In genomic region chr20:13788167-13788834, GRCh38 we compare ENCODE assay signal across 8 cellular contexts. TPM values are rescaled to one million over a fixed set of nuclear protein-coding genes. Genes with fewer than 3 reads are reported as not detected.
DNase-seq lines count a peak whose midpoint lies in the region; ATAC-seq, FAIRE-seq and TF ChIP-seq lines count a peak whose summit lies in the region.

No MANE protein-coding gene starts in this region.

- H3K27ac ChIP-seq in OCI-LY7 (ENCODE audit: low read depth, low read length, poor library complexity, severe bottlenecking) = no peak overlapping the region
- no peak overlapping the region for H3K27ac ChIP-seq in kidney (ENCODE audit: low read depth in 2 of 2, low read length in 2 of 2)

- no peaks in the 10 kb centered on the region for H3K9me3 ChIP-seq in OCI-LY7 (ENCODE audit: low read length)
- no peaks in the 10 kb centered on the region for H3K9me3 ChIP-seq in kidney (ENCODE audit: control insufficient read depth in 1 of 2, low read length in 2 of 2)

- intact Hi-C loops in OCI-LY7 (cut with micrococcal nuclease; ENCODE audit: unreplicated experiment) = loop anchor here (10.0 kb wide), 1 partner anchor 154 kb away; the partner anchor contains the start of gene TASP1
- intact Hi-C loops in kidney (cut with DNase I) = no loop called here

- in situ Hi-C loops in Caki2 (cut with HindIII; ENCODE audit: low pct_unique_long_range_greater_than_20kb, low sequenced_read_pairs) = no loop called here

- TF ChIP-seq CTCF in OCI-LY7 (conservative IDR thresholded peaks at IDR 0.05; ENCODE audit: low read length) = peak; percentile 86
- peak; percentile 26 for TF ChIP-seq CTCF in kidney (IDR thresholded peaks at IDR 0.05; ENCODE audit: borderline replicate concordance, extremely low read depth, insufficient read depth)

- peaks cover 15% of the 10 kb centered on the region; the same call in 1 of the 2 replicates for H4K20me1 ChIP-seq in OCI-LY7 (ENCODE audit: insufficient read depth, low read length)

- H3K4me3 ChIP-seq in OCI-LY7 (ENCODE audit: low read depth, low read length, poor library complexity, severe bottlenecking) (no peak overlapping the region), kidney (ENCODE audit: low read length in 2 of 2) (no peak overlapping the region)

- ATAC-seq in GM18870 (IDR thresholded peaks at IDR 0.05; ENCODE audit: unreplicated experiment) = peak; percentile 32

- no TSS peak for BruUV-seq in OCI-LY7 (replicated peaks; lab: Mats Ljungman, UMichigan)

- POLR2A ChIA-PET in OCI-LY7 (lab: Charles Lee) = interaction anchor here (0.5 to 1.4 kb wide), 6 partner anchors 27 to 372 kb away, joined by 3 to 5 read pairs (median 3); no protein-coding TSS in a partner anchor

- no peak overlapping the region for H3K4me2 ChIP-seq in OCI-LY7 (ENCODE audit: low read length)

- DNase-seq in Caki2 (ENCODE audit: low read depth) (peak; percentile 49), HK-2 (ENCODE audit: unreplicated experiment) (peak; percentile 32), OCI-LY7 (ENCODE audit: low spot score) (peak; percentile 67), amniotic epithelial cell (ENCODE audit: low read depth) (peak; percentile 69), kidney (no peak), superior temporal gyrus (ENCODE audit: extremely low spot score) (peak; percentile 56), cerebellar nuclear complex (lab: John Stamatoyannopoulos, UW) (no peak)

- H3K4me1 ChIP-seq in OCI-LY7 (ENCODE audit: insufficient read depth, low read length, poor library complexity, severe bottlenecking) (peaks cover 26% of the 10 kb centered on the region), kidney (ENCODE audit: control insufficient read depth in 1 of 2, insufficient read depth in 1 of 2, low read depth in 1 of 2, low read length in 2 of 2) (peaks cover 11 to 18% of the 10 kb centered on the region in 2 donors)

- H3K9me2 ChIP-seq in OCI-LY7 (ENCODE audit: insufficient read depth, low read length) = no peaks in the 10 kb centered on the region

- H3K36me3 ChIP-seq in OCI-LY7 (ENCODE audit: insufficient read depth, low read length) (peaks cover 61% of the 10 kb centered on the region), kidney (ENCODE audit: control insufficient read depth in 1 of 2, insufficient read depth in 2 of 2, low read length in 2 of 2) (peaks cover 27 to 30% of the 10 kb centered on the region in 2 donors)

- peak; percentile 69 for FAIRE-seq in kidney (lab: Jason Lieb, UNC)

- no peak overlapping the region for H3K9ac ChIP-seq in kidney (ENCODE audit: low read length in 2 of 2)

- CTCF ChIA-PET in OCI-LY7 (lab: Charles Lee; ENCODE audit: unreplicated experiment) = interaction anchor here (0.6 to 0.7 kb wide), 3 partner anchors 9 to 1699 kb away, joined by 3 to 4 read pairs (median 3); no protein-coding TSS in a partner anchor

- H3K79me2 ChIP-seq in OCI-LY7 (ENCODE audit: insufficient read depth, low read depth, low read length) = peaks cover 52% of the 10 kb centered on the region

- H2AFZ ChIP-seq in OCI-LY7 (ENCODE audit: low read length) = no peak overlapping the region

RNA-seq across cellular contexts. Expression of gene NDUFAF5, which starts 3.5 kb away (rescaled TPM):
- total RNA-seq in Caki2 (2014; rRNA removed; shearing (Covaris generic); ENCODE audit: low replicate concordance) = 13.1 and 49.7 TPM in 2 replicates
- 21.5 and 27.3 TPM in 2 replicates for total RNA-seq in OCI-LY7 (2014; rRNA removed; shearing (Covaris generic))
- total RNA-seq in OCI-LY7 (2022) = 35.4 and 36.8 TPM in 2 replicates
- total RNA-seq in kidney = 26.4 TPM
- 52.1 TPM for polyA plus RNA-seq in kidney (ENCODE audit: insufficient read depth, low read depth, low replicate concordance)

RNA-seq across cellular contexts. Expression of gene ESF1, which starts 3.6 kb away (rescaled TPM):
- 5.3 and 8.9 TPM in 2 replicates for total RNA-seq in Caki2 (2014; rRNA removed; shearing (Covaris generic); ENCODE audit: low replicate concordance)
- total RNA-seq in OCI-LY7 (2014; rRNA removed; shearing (Covaris generic)) = 10.1 and 16.9 TPM in 2 replicates
- total RNA-seq in OCI-LY7 (2022) = 12.6 and 13.5 TPM in 2 replicates
- 12.6 TPM for total RNA-seq in kidney
- 4.9 TPM for polyA plus RNA-seq in kidney (ENCODE audit: insufficient read depth, low read depth, low replicate concordance)

Comparison
In these comparisons a context has a peak if more than half of its experiments do, and no peak if none do; other contexts are left out.
1. DNase-seq: peak in Caki2 (single experiment), HK-2 (single experiment), OCI-LY7 (single experiment), amniotic epithelial cell (single experiment) and superior temporal gyrus (single experiment); none in kidney (single experiment) and cerebellar nuclear complex (0 of 2).